Comparison of ENCODE assay signal across 16 cellular contexts in genomic region chr18:76522551-76522950, GRCh38.
"Had no signal": no experiment of that assay in that cellular context is flagged by ENCODE, and none has a peak within 500 bp of the region (broad histone marks: within the 10 kb centered on the region; RNA-seq: fewer than 3 reads in every experiment).

No MANE protein-coding gene starts in this region.

- ATAC-seq: gastrocnemius medialis, left lung had no signal

- H3K36me3 ChIP-seq: gastrocnemius medialis, left lung, neutrophil, spleen, upper lobe of right lung had no signal

- H3K9me3 ChIP-seq: gastrocnemius medialis, left lung, neutrophil, spleen, upper lobe of right lung had no signal

- H3K4me3 ChIP-seq: coronary artery, gastrocnemius medialis, left lung, spleen, upper lobe of right lung had no signal

- H3K27ac ChIP-seq: coronary artery, left lung, neutrophil, spleen, upper lobe of right lung, VCaP had no signal

- DNase-seq: activated CD4-positive, alpha-beta T cell treated with anti-CD3 and anti-CD28 coated beads for 4 hours; activated CD8-positive, alpha-beta memory T cell treated with anti-CD3 and anti-CD28 coated beads for 24 hours; activated naive CD4-positive, alpha-beta T cell treated with anti-CD3 and anti-CD28 coated beads, Interleukin-2, amount 50 U/mL, for 16 hours; central memory CD4-positive, alpha-beta T cell; effector CD4-positive, alpha-beta T cell; gastrocnemius medialis; left lung; posterior cingulate gyrus; stimulated activated CD4-positive, alpha-beta T cell treated with anti-CD3 and anti-CD28 coated beads, Interleukin-1b, Interleukin-23, amount 100 ng/mL, for 48 hours; stimulated activated naive CD4-positive, alpha-beta T cell treated with Interleukin-2 at 50 U/mL for 16 hours; upper lobe of right lung had no signal

- H3K27ac Mint-ChIP-seq: activated T-helper 2 cell treated with anti-CD3 and anti-CD28 coated beads, Interferon-gamma antibody, Interleukin-2, Interleukin-4, amounts not matched to agents 10 μg/mL and 5 μg/mL and 100 μg/mL, durations not matched to agents 14 hours and 24 hours and 36 hours had no signal

- H3K27me3 ChIP-seq: neutrophil had no signal

- H3K4me1 ChIP-seq: upper lobe of right lung had no signal

- H3K9me3 Mint-ChIP-seq: activated T-helper 2 cell treated with anti-CD3 and anti-CD28 coated beads, Interferon-gamma antibody, Interleukin-2, Interleukin-4, amounts not matched to agents 10 μg/mL and 5 μg/mL and 100 μg/mL, durations not matched to agents 14 hours and 24 hours and 36 hours had no signal
